Comparison of ENCODE assay signal across 10 cellular contexts in the genomic region with DNA sequence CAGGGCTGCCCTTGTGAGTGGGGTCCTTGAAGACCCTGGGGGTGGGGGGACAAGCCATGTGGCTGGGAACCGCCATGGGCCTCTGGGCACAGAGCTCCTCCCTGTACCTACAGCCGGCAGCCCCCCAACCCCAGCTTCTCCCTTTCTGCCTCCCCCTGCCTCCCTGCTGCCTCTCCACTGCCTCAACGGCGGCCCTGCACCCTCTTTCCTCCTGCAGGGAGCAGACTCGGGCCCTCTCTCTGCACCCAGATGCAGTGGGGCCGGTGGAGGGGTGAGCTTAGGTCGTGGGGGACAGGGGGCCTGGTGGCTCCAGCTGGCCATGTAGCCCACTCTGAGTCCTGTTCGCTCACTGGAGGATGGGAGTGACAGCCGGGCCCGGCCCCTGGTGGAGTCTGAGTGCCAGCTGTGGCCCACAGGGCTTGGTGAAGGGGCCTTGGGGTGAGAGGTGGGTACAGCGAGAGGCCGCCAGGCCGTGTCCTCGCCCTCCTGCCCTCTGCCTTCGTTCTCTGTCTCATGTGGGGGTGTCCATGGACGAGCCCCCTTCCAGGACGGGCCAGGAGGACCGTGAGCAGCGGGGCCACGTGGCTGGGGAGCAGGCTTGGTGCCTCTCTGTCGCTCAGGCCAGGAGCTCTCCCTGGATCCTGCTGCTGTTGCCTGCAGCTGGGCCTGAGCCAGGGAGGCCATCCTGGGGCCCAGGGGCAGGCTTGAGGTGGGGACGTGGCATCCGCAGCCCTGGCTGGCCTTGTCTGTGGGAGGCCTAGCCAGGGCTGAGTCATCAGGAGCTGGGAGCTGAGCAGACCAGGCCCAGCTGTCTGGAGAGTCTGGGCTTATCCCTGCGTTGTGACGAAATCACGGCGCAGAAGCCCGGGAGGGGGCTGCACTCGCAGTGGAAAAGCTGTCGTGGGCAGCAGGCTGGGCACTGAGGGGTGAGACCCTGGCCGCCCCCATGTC.
A peak's percentile ranks its signal among the peaks of the same experiment; 100 is the strongest.
DNase-seq lines count a peak whose midpoint lies in the region; ATAC-seq and TF ChIP-seq lines count a peak whose summit lies in the region.
"Had no signal": no experiment of that assay in that cellular context is flagged by ENCODE, and none has a peak within 500 bp of the region (broad histone marks: within the 10 kb centered on the region; RNA-seq: fewer than 3 reads in every experiment).

No MANE protein-coding gene starts in this region.

- TF ChIP-seq CTCF in uterus (IDR thresholded peaks at IDR 0.05) = no peak

- peaks cover 0 to 9% of the 10 kb centered on the region in 2 donors for H3K4me1 ChIP-seq in uterus

- no peaks in the 10 kb centered on the region for H3K9me3 ChIP-seq in uterus

- no peak overlapping the region for H3K4me3 ChIP-seq in uterus
- H3K4me3 ChIP-seq: BLaER1 had no signal

- no peak overlapping the region for H3K27ac ChIP-seq in uterus
- H3K27ac ChIP-seq: BLaER1 had no signal

- H3K27me3 ChIP-seq in uterus = peaks cover 0 to 7% of the 10 kb centered on the region in 2 donors

- TF ChIP-seq POLR2A in uterus (IDR thresholded peaks at IDR 0.05) = no peak

- ATAC-seq in left colon (peak; percentile 25), GM18858 (IDR thresholded peaks at IDR 0.05; ENCODE audit: unreplicated experiment) (no peak)

- peak; percentile 4 for DNase-seq in SIG-M5 treated with dmso at 0.1 percent for 504 hours (lab: John Stamatoyannopoulos, UW; ENCODE audit: unreplicated experiment)
- no peak for DNase-seq in SIG-M5 (lab: John Stamatoyannopoulos, UW)
- DNase-seq in brain pericyte (ENCODE audit: low read depth, low spot score) = peak; percentile 79
- DNase-seq in left colon = peak; percentile 36 to 42
- peak; percentile 79 to 83 for DNase-seq in uterus
- no peak for DNase-seq in NCI-H1105 (lab: John Stamatoyannopoulos, UW)
- no peak for DNase-seq in CD1c-positive myeloid dendritic cell (ENCODE audit: extremely low spot score)
- DNase-seq: NCI-H526 treated with DMSO at 0.1 percent for 48 hours had no signal

- intact Hi-C loops in left colon (cut with DNase I, micrococcal nuclease) = no loop called here
- intact Hi-C loops in uterus (cut with DNase I; ENCODE audit: low total_unique reads) = no loop called here

- no peaks in the 10 kb centered on the region for H3K36me3 ChIP-seq in uterus

Comparison
In these comparisons a context has a peak if more than half of its experiments do, and no peak if none do; other contexts are left out.
1. DNase-seq: peak in SIG-M5 treated with dmso at 0.1 percent for 504 hours (single experiment), brain pericyte (single experiment), left colon (2 of 2) and uterus (2 of 2); none in SIG-M5 (single experiment), NCI-H1105 (single experiment) and CD1c-positive myeloid dendritic cell (single experiment).